In the genomic region with DNA sequence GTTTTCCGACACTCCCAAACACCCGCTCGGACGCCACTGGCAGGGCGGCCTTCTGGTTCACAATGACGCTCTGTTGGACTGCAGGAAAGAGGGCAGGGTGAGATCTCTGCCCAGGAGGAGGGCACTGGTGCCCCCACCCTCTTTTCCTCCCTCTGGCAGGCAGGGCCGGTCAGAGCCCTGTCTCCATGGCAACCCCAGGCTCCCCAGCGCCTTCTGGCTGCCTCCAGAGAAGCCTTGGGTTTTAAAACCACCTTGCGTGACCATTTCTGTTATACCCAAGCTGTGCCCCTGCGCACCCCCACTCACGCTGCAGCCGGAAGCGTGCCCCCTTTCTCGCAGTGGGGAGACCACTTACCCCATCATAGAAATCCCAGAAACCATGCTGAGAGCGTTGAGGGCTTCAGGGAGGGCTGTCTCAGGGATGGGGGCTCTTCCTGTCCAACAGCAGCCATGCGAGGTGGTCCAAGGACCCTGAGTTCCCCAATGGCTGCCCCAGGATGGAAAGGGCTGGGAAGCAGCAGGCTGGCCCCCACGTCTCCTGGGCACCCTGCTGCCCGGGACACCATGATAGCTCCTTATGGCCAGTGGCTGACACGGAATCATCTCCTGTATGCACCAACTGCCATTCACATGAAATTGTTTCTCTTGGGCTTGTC, we compare ENCODE assay signal across 1 cellular context.
TF ChIP-seq lines count a peak whose summit lies in the region.

No MANE protein-coding gene starts in this region.

TF ChIP-seq in HepG2, 621 proteins besides CTCF, POLR2A, EP300 and RAD21:
- TF ChIP-seq, protein P1, sequence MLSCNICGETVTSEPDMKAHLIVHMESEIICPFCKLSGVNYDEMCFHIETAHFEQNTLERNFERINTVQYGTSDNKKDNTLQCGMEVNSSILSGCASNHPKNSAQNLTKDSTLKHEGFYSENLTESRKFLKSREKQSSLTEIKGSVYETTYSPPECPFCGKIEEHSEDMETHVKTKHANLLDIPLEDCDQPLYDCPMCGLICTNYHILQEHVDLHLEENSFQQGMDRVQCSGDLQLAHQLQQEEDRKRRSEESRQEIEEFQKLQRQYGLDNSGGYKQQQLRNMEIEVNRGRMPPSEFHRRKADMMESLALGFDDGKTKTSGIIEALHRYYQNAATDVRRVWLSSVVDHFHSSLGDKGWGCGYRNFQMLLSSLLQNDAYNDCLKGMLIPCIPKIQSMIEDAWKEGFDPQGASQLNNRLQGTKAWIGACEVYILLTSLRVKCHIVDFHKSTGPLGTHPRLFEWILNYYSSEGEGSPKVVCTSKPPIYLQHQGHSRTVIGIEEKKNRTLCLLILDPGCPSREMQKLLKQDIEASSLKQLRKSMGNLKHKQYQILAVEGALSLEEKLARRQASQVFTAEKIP (CRISPR knock-in tag; IDR thresholded peaks at IDR 0.05; ENCODE audit: borderline replicate concordance), result no peak
- peak; percentile 6 for TF ChIP-seq AGO2 (optimal IDR thresholded peaks at IDR 0.05; ENCODE audit: low read depth, low read length)
- TF ChIP-seq ZNF253 (CRISPR knock-in tag; IDR thresholded peaks at IDR 0.05; ENCODE audit: borderline replicate concordance), result no peak
